ENCODE assay signal across 1 cellular context in genomic region chr6:9039258-9039657, GRCh38.
TF ChIP-seq lines count a peak whose summit lies in the region.

No MANE protein-coding gene starts in this region.

TF ChIP-seq in HepG2, 621 proteins besides CTCF, POLR2A, EP300 and RAD21 (continued from another document):
- TF ChIP-seq ZFP91 (CRISPR knock-in tag; IDR thresholded peaks at IDR 0.05; ENCODE audit: borderline replicate concordance) (no peak), ZFY (CRISPR knock-in tag; IDR thresholded peaks at IDR 0.05) (no peak), PRMT3 (CRISPR knock-in tag; IDR thresholded peaks at IDR 0.05; ENCODE audit: borderline replicate concordance, low read depth) (no peak), HNRNPL (IDR thresholded peaks at IDR 0.05; ENCODE audit: low read depth, low read length) (no peak), ZFP90 (CRISPR knock-in tag; IDR thresholded peaks at IDR 0.05; ENCODE audit: borderline replicate concordance) (no peak), ZNF782 (CRISPR knock-in tag; IDR thresholded peaks at IDR 0.05; ENCODE audit: borderline replicate concordance) (no peak), ZNF207 (IDR thresholded peaks at IDR 0.05; ENCODE audit: borderline replicate concordance) (no peak), NFYB (CRISPR knock-in tag; IDR thresholded peaks at IDR 0.05) (no peak), ZNF512 (CRISPR knock-in tag; IDR thresholded peaks at IDR 0.05) (no peak), ARID5B (CRISPR knock-in tag; IDR thresholded peaks at IDR 0.05) (no peak)
